Comparison of ENCODE assay signal across 21 cellular contexts in genomic region chr14:44782775-44783238, GRCh38.
DNase-seq lines count a peak whose midpoint lies in the region; ATAC-seq and TF ChIP-seq lines count a peak whose summit lies in the region.
"Had no signal": no experiment of that assay in that cellular context is flagged by ENCODE, and none has a peak within 500 bp of the region (broad histone marks: within the 10 kb centered on the region; RNA-seq: fewer than 3 reads in every experiment).

No MANE protein-coding gene starts in this region.

- H3K4me1 ChIP-seq in HCT116 (ENCODE audit: control insufficient read depth in 1 of 2, insufficient read depth in 2 of 2, low read length in 2 of 2) (peaks cover 0 to 11% of the 10 kb centered on the region in 2 experiments; a peak in 1 of 4 replicates), RWPE2 (ENCODE audit: insufficient read depth, poor library complexity, severe bottlenecking) (no peaks in the 10 kb centered on the region), neural progenitor cell (no peaks in the 10 kb centered on the region), stomach (no peaks in the 10 kb centered on the region)
- H3K4me1 ChIP-seq: BLaER1 treated with 17β-estradiol and CSF1 and Interleukin-3, amounts not matched to agents 10 nM and 100 nM; esophagus muscularis mucosa; heart right ventricle had no signal

- H3K9me2 ChIP-seq in HCT116 (ENCODE audit: insufficient read depth): no peaks in the 10 kb centered on the region

- DNase-seq in HCT116 (ENCODE audit: low read depth, low spot score): no peak
- DNase-seq in RWPE2 (ENCODE audit: low spot score): no peak
- peak; percentile 30 for DNase-seq in fibroblast of peridontal ligament (ENCODE audit: extremely low read depth)
- DNase-seq in sciatic nerve (ENCODE audit: low spot score): no peak
- no peak for DNase-seq in cerebellar cortex (ENCODE audit: low spot score)
- DNase-seq in neural progenitor cell (ENCODE audit: low spot score): no peak
- DNase-seq in stomach: no peak
- DNase-seq: caudate nucleus; DMS 273 treated with DMSO at 0.1 percent for 48 hours; heart right ventricle; islet precursor cell; MV-4-11; naive thymus-derived CD4-positive, alpha-beta T cell; NCI-H2029; posterior cingulate gyrus; SJCRH30 had no signal

- H3K27me3 ChIP-seq in HCT116 (ENCODE audit: insufficient read depth, low read length) (no peaks in the 10 kb centered on the region), RWPE2 (ENCODE audit: insufficient read depth, poor library complexity, severe bottlenecking) (no peaks in the 10 kb centered on the region), neural progenitor cell (no peaks in the 10 kb centered on the region), stomach (no peaks in the 10 kb centered on the region)
- H3K27me3 ChIP-seq: BLaER1 treated with 17β-estradiol and CSF1 and Interleukin-3, amounts not matched to agents 10 nM and 100 nM; esophagus muscularis mucosa; heart right ventricle; SJCRH30 had no signal

- CTCF ChIA-PET in HCT116 (lab: Charles Lee): no interaction called here

- H3K27me3 Mint-ChIP-seq in neural progenitor cell (ENCODE audit: insufficient read depth, low read depth): peaks cover 3% of the 10 kb centered on the region

- H4K20me1 ChIP-seq in HCT116 (ENCODE audit: insufficient read depth) (no peaks in the 10 kb centered on the region), neural progenitor cell (ENCODE audit: low read depth) (no peaks in the 10 kb centered on the region)
- H4K20me1 ChIP-seq: BLaER1 treated with 17β-estradiol and CSF1 and Interleukin-3, amounts not matched to agents 10 nM and 100 nM had no signal

- H3K79me2 ChIP-seq in HCT116 (ENCODE audit: insufficient read depth, low read length) (no peaks in the 10 kb centered on the region), neural progenitor cell (ENCODE audit: low read depth) (no peaks in the 10 kb centered on the region)

- H3K27ac Mint-ChIP-seq in neural progenitor cell: no peak overlapping the region
- H3K27ac Mint-ChIP-seq: memory B cell; naive thymus-derived CD4-positive, alpha-beta T cell had no signal

- ATAC-seq in HCT116: no peak
- peak; percentile 44; the same call in 2 of the 3 replicates for ATAC-seq in RWPE2 (ENCODE audit: low read depth)
- peak; percentile 75 for ATAC-seq in sciatic nerve
- ATAC-seq: activated CD4-positive, CD25-positive, alpha-beta regulatory T cell treated with anti-CD3 and anti-CD28 coated beads, Interleukin-2, amount 50 U/mL, for 24 hours; heart right ventricle; naive thymus-derived CD4-positive, alpha-beta T cell had no signal

- BruUV-seq in HCT116 (replicated peaks; lab: Mats Ljungman, UMichigan): no TSS peak

- H2AFZ ChIP-seq in HCT116 (ENCODE audit: low read depth, low read length, poor library complexity, severe bottlenecking): no peak overlapping the region
- H2AFZ ChIP-seq in neural progenitor cell (replicated peaks): no peak overlapping the region

- H3K36me3 Mint-ChIP-seq in neural progenitor cell: no peaks in the 10 kb centered on the region
- H3K36me3 Mint-ChIP-seq: memory B cell; naive thymus-derived CD4-positive, alpha-beta T cell had no signal

- RAD21 ChIA-PET in HCT116 (lab: Charles Lee; ENCODE audit: low non-redundant PET in 1 of 2, low total read pairs in 2 of 2, uncharacterized antibody in 2 of 2, unreplicated experiment in 2 of 2): no interaction called here

- no peak for TF ChIP-seq POLR2A in HCT116 (IDR thresholded peaks at IDR 0.05; ENCODE audit: borderline replicate concordance, extremely low read depth, insufficient read depth, insufficient read length)
- TF ChIP-seq POLR2A in stomach (IDR thresholded peaks at IDR 0.05): no peak

- 13 to 30% (median 24%) methylated on average over 1 of the region's 1 CpG for WGBS in stomach, 5 donors

- H3K4me3 ChIP-seq in HCT116 (replicated peaks in 1 of 2; ENCODE audit: low read depth in 1 of 2, low read length in 2 of 2) (no peak overlapping the region), RWPE2 (ENCODE audit: severe bottlenecking) (no peak overlapping the region), neural progenitor cell (no peak overlapping the region), stomach (no peak overlapping the region)
- H3K4me3 ChIP-seq: BLaER1 treated with 17β-estradiol and CSF1 and Interleukin-3, amounts not matched to agents 10 nM and 100 nM; esophagus muscularis mucosa; heart right ventricle; SJCRH30; smooth muscle cell had no signal

- TF ChIP-seq CTCF in HCT116 (IDR thresholded peaks at IDR 0.05 in 2 of 3, conservative IDR thresholded peaks at IDR 0.05 in 1 of 3; ENCODE audit: borderline replicate concordance in 1 of 3, insufficient read depth in 1 of 3, low read depth in 2 of 3, low read length in 2 of 3) (no peak), RWPE2 (IDR thresholded peaks at IDR 0.05; ENCODE audit: poor library complexity, severe bottlenecking) (no peak), neural progenitor cell (IDR thresholded peaks at IDR 0.05) (no peak), stomach (IDR thresholded peaks at IDR 0.05) (no peak)

- H3K9me3 Mint-ChIP-seq in neural progenitor cell: no peaks in the 10 kb centered on the region
- H3K9me3 Mint-ChIP-seq: memory B cell; naive thymus-derived CD4-positive, alpha-beta T cell had no signal

- POLR2A ChIA-PET in HCT116 (lab: Charles Lee): no interaction called here

- H3K4me3 Mint-ChIP-seq in neural progenitor cell: no peak overlapping the region
- H3K4me3 Mint-ChIP-seq: memory B cell; naive thymus-derived CD4-positive, alpha-beta T cell had no signal

- no peaks in the 10 kb centered on the region for H3K9me3 ChIP-seq in HCT116 (ENCODE audit: control insufficient read depth in 1 of 2, insufficient read depth in 1 of 2, low read depth in 1 of 2, low read length in 2 of 2)
- no peaks in the 10 kb centered on the region for H3K9me3 ChIP-seq in RWPE2 (ENCODE audit: severe bottlenecking)
- H3K9me3 ChIP-seq in neural progenitor cell (ENCODE audit: low read depth): no peaks in the 10 kb centered on the region
- no peaks in the 10 kb centered on the region for H3K9me3 ChIP-seq in stomach
- H3K9me3 ChIP-seq: BLaER1 treated with 17β-estradiol and CSF1 and Interleukin-3, amounts not matched to agents 10 nM and 100 nM; esophagus muscularis mucosa; heart right ventricle; SJCRH30 had no signal

- H3K4me2 ChIP-seq in HCT116 (ENCODE audit: low read length): no peak overlapping the region
- H3K4me2 ChIP-seq in neural progenitor cell: no peak overlapping the region
- H3K4me2 ChIP-seq: BLaER1 treated with 17β-estradiol and CSF1 and Interleukin-3, amounts not matched to agents 10 nM and 100 nM; smooth muscle cell had no signal

- no peak for TF ChIP-seq EP300 in stomach (IDR thresholded peaks at IDR 0.05)

- H3K36me3 ChIP-seq in HCT116 (ENCODE audit: control insufficient read depth in 1 of 2, insufficient read depth in 2 of 2, low read length in 2 of 2) (no peaks in the 10 kb centered on the region), RWPE2 (ENCODE audit: low read depth) (no peaks in the 10 kb centered on the region), neural progenitor cell (no peaks in the 10 kb centered on the region), stomach (no peaks in the 10 kb centered on the region)
- H3K36me3 ChIP-seq: BLaER1 treated with 17β-estradiol and CSF1 and Interleukin-3, amounts not matched to agents 10 nM and 100 nM; esophagus muscularis mucosa; heart right ventricle; SJCRH30 had no signal

- no peak overlapping the region for H3K9ac ChIP-seq in HCT116 (ENCODE audit: low read length)
- no peak overlapping the region for H3K9ac ChIP-seq in neural progenitor cell
- H3K9ac ChIP-seq: BLaER1 treated with 17β-estradiol and CSF1 and Interleukin-3, amounts not matched to agents 10 nM and 100 nM had no signal

- TF ChIP-seq RAD21 in HCT116 (IDR thresholded peaks at IDR 0.05; ENCODE audit: low read depth): no peak

- no peaks in the 10 kb centered on the region for H3F3A ChIP-seq in neural progenitor cell (ENCODE audit: low read depth)

- intact Hi-C loops in HCT116 (cut with micrococcal nuclease) (no loop called here), sciatic nerve (cut with DNase I) (no loop called here), stomach (cut with DNase I; ENCODE audit: low total_unique reads) (no loop called here)

- H3K27ac ChIP-seq in HCT116 (ENCODE audit: low read depth, low read length) (no peak overlapping the region), RWPE2 (ENCODE audit: poor library complexity, severe bottlenecking) (no peak overlapping the region), neural progenitor cell (no peak overlapping the region), stomach (no peak overlapping the region)
- H3K27ac ChIP-seq: BLaER1 treated with 17β-estradiol and CSF1 and Interleukin-3, amounts not matched to agents 10 nM and 100 nM; esophagus muscularis mucosa; heart right ventricle; SJCRH30 had no signal

- peaks cover 16% of the 10 kb centered on the region for H3K4me1 Mint-ChIP-seq in neural progenitor cell
- H3K4me1 Mint-ChIP-seq: memory B cell; naive thymus-derived CD4-positive, alpha-beta T cell had no signal

TF ChIP-seq in HCT116, 20 proteins besides CTCF, POLR2A, EP300 and RAD21:
- TF ChIP-seq, protein P1, sequence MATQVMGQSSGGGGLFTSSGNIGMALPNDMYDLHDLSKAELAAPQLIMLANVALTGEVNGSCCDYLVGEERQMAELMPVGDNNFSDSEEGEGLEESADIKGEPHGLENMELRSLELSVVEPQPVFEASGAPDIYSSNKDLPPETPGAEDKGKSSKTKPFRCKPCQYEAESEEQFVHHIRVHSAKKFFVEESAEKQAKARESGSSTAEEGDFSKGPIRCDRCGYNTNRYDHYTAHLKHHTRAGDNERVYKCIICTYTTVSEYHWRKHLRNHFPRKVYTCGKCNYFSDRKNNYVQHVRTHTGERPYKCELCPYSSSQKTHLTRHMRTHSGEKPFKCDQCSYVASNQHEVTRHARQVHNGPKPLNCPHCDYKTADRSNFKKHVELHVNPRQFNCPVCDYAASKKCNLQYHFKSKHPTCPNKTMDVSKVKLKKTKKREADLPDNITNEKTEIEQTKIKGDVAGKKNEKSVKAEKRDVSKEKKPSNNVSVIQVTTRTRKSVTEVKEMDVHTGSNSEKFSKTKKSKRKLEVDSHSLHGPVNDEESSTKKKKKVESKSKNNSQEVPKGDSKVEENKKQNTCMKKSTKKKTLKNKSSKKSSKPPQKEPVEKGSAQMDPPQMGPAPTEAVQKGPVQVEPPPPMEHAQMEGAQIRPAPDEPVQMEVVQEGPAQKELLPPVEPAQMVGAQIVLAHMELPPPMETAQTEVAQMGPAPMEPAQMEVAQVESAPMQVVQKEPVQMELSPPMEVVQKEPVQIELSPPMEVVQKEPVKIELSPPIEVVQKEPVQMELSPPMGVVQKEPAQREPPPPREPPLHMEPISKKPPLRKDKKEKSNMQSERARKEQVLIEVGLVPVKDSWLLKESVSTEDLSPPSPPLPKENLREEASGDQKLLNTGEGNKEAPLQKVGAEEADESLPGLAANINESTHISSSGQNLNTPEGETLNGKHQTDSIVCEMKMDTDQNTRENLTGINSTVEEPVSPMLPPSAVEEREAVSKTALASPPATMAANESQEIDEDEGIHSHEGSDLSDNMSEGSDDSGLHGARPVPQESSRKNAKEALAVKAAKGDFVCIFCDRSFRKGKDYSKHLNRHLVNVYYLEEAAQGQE (IDR thresholded peaks at IDR 0.05; ENCODE audit: low read depth): no peak
- TF ChIP-seq YY1 (IDR thresholded peaks at IDR 0.05; ENCODE audit: extremely low read depth, insufficient replicate concordance, low read depth, low read length) (no peak), TCF7L2 (IDR thresholded peaks at IDR 0.05; ENCODE audit: borderline replicate concordance, extremely low read depth, insufficient read depth, insufficient read length) (peak; percentile 70)
